34 cellular contexts compared by ENCODE assay signal in the genomic region with DNA sequence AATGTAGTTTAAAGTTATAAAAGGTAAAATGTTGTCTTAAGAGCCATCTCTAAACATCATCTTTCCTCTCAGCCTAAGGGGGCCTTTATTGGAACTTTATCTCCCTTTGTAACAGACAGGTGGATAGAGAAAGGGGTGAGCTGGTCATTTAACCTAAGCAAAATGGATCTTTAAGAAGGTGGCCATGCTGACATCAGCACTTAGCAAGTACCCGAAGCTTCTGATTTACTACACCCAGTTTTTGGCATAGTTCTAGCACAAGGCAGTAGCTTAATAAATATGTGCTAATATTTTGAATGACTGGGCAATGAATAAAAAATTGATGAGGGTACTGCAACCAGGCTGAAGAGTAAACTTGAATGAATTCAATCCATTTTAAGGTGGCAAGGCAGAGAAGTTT.
"Had no signal": no experiment of that assay in that cellular context is flagged by ENCODE, and none has a peak within 500 bp of the region (broad histone marks: within the 10 kb centered on the region; RNA-seq: fewer than 3 reads in every experiment).

No MANE protein-coding gene starts in this region.

- H3K36me3 ChIP-seq: MG63 had no signal

- H3K9me3 ChIP-seq: MG63 had no signal

- H3K27me3 ChIP-seq: MG63 had no signal

- H3K4me3 ChIP-seq: MG63 had no signal

- DNase-seq: Karpas-422, Kasumi-1, MG63, MM.1S, MV-4-11, NCI-H1048, NCI-H1092, NCI-H1092 treated with DMSO at 0.1 percent for 48 hours, NCI-H1105, NCI-H1105 treated with DMSO at 0.1 percent for 48 hours, NCI-H1417, NCI-H1417 treated with DMSO at 0.1 percent for 48 hours, NCI-H1436, NCI-H1436 treated with DMSO at 0.1 percent for 48 hours, NCI-H146, NCI-H1694, NCI-H1694 treated with DMSO at 0.1 percent for 48 hours, NCI-H187, NCI-H187 treated with DMSO at 0.1 percent for 48 hours, NCI-H1930, NCI-H2029, NCI-H2029 treated with DMSO at 0.1 percent for 48 hours, NCI-H2081, NCI-H2081 treated with DMSO at 0.1 percent for 48 hours, NCI-H2107, NCI-H2171, NCI-H2171 treated with DMSO at 0.1 percent for 48 hours, NCI-H2227 treated with DMSO at 0.1 percent for 48 hours, NCI-H226, NCI-H345, NCI-H510A, NCI-H510A treated with DMSO at 0.1 percent for 48 hours, NCI-H524, NCI-H524 treated with DMSO at 0.1 percent for 48 hours had no signal
